21 cellular contexts compared by ENCODE assay signal in the genomic region with DNA sequence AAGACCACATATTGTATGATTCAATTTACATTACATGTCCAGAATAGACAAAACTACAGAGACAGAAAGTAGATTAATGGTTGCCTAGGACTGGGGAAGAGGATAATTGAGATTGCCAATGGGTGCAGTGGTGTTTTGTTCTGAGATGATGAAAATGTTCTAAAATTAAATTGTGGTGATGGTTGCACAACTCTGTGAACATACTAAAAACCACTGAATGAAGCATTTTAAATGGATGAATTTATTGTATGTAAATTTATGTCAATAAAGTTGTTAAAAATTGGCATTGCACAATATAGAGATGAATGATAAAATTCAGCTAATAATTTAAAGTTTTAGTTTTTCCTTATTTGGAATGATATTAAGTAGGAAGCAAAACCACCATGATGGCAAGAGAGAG.
"Had no signal": no experiment of that assay in that cellular context is flagged by ENCODE, and none has a peak within 500 bp of the region (broad histone marks: within the 10 kb centered on the region; RNA-seq: fewer than 3 reads in every experiment).

No MANE protein-coding gene starts in this region.

- DNase-seq: activated CD4-positive, alpha-beta memory T cell treated with anti-CD3 and anti-CD28 coated beads for 36 hours; activated CD4-positive, CD25-positive, alpha-beta regulatory T cell treated with anti-CD3 and anti-CD28 coated beads, Interleukin-2, amount 50 U/mL, for 72 hours; activated CD8-positive, alpha-beta memory T cell treated with anti-CD3 and anti-CD28 coated beads, Interleukin-2, amount 50 U/mL, for 48 hours; activated gamma-delta T cell treated with Interleukin-2 at 50 U/mL for 16 hours; activated naive CD4-positive, alpha-beta T cell treated with anti-CD3 and anti-CD28 coated beads, Interleukin-2, amount 50 U/mL, for 16 hours; activated T-cell treated with anti-CD3 and anti-CD28 coated beads, Interleukin-2, amount 50 U/mL, for 24 hours; amygdala; foreskin melanocyte; heart right ventricle; naive B cell; pancreas; sigmoid colon; stimulated activated CD4-positive, alpha-beta T cell treated with anti-CD3 and anti-CD28 coated beads, Interleukin-1b, Interleukin-23, amount 100 ng/mL, for 48 hours; stimulated activated naive B cell treated with anti-CD40 and anti-IgM and Interleukin-4, amounts not matched to agents 10 μg/mL and 1 μg/mL and 100 μg/mL, for 72 hours; stomach; T1000; thyroid gland; upper lobe of left lung had no signal

- H3K27ac ChIP-seq: heart right ventricle, pancreas, prostate gland, sigmoid colon, stomach, thyroid gland, upper lobe of left lung, vagina had no signal

- H3K4me2 ChIP-seq: smooth muscle cell had no signal

- H3K36me3 ChIP-seq: heart right ventricle, pancreas, prostate gland, sigmoid colon, stomach, thyroid gland, upper lobe of left lung, vagina had no signal

- H3K27me3 ChIP-seq: heart right ventricle, pancreas, sigmoid colon, stomach, thyroid gland, upper lobe of left lung, vagina had no signal

- H3K4me3 ChIP-seq: heart right ventricle, pancreas, prostate gland, sigmoid colon, smooth muscle cell, stomach, thyroid gland, upper lobe of left lung, vagina had no signal

- H3K9me3 ChIP-seq: heart right ventricle, pancreas, prostate gland, sigmoid colon, stomach, thyroid gland, upper lobe of left lung, vagina had no signal

- H3K4me1 ChIP-seq: heart right ventricle, pancreas, prostate gland, sigmoid colon, stomach, thyroid gland, upper lobe of left lung, vagina had no signal
